ENCODE assay signal across 9 cellular contexts in the genomic region with DNA sequence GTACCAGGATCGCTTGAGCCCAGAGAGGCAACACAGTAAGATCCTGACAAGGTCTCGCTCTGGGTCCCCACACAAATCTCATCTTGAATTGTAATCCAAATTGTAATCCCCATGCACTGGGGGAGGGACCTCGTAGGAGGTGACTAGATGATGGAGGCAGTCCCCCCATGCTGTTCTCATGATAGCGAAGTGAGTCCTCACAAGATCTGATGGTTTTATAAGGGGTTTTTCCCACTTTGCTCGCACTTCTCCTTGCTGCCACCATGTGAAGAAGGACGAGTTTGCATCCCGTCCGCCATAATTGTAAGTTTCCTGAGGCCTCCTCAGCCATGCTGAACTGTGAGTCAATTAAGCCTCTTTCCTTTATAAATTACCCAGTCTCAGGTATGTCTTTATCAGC. TPM values are rescaled to one million over a fixed set of nuclear protein-coding genes. Genes with fewer than 3 reads are reported as not detected.
DNase-seq lines count a peak whose midpoint lies in the region; ATAC-seq and TF ChIP-seq lines count a peak whose summit lies in the region.
"Had no signal": no experiment of that assay in that cellular context is flagged by ENCODE, and none has a peak within 500 bp of the region (broad histone marks: within the 10 kb centered on the region; RNA-seq: fewer than 3 reads in every experiment).

No MANE protein-coding gene starts in this region.

- no peak for DNase-seq in natural killer cell treated with Interleukin-12 subunit alpha and Interleukin-12 subunit beta and Interleukin-15 and Interleukin-18, amount 100 ng/mL, for 72 hours (ENCODE audit: low spot score)
- DNase-seq in natural killer cell: no peak
- peak in 1 of 2 donors; percentile 47 for DNase-seq in stimulated activated naive CD8-positive, alpha-beta T cell treated with anti-CD3 and anti-CD28 coated beads, Interleukin-15, amount 100 ng/mL, for 72 hours
- no peak for DNase-seq in NCI-H1092 treated with DMSO at 0.1 percent for 48 hours (lab: John Stamatoyannopoulos, UW)
- DNase-seq in NCI-H2029 treated with DMSO at 0.1 percent for 48 hours (lab: John Stamatoyannopoulos, UW): no peak
- DNase-seq in NCI-H2196 treated with DMSO at 0.1 percent for 48 hours (lab: John Stamatoyannopoulos, UW; ENCODE audit: unreplicated experiment): no peak
- DNase-seq: activated gamma-delta T cell had no signal

- no peak for TF ChIP-seq CTCF in natural killer cell (IDR thresholded peaks at IDR 0.05)

- intact Hi-C loops in natural killer cell (cut with micrococcal nuclease): no loop called here

- peak overlapping the region; percentile 74 for H3K4me3 Mint-ChIP-seq in natural killer cell treated with Interleukin-12 subunit alpha and Interleukin-12 subunit beta and Interleukin-15 and Interleukin-18, amount 100 ng/mL, for 72 hours
- H3K4me3 Mint-ChIP-seq in natural killer cell: no peak overlapping the region
- H3K4me3 Mint-ChIP-seq in activated naive CD4-positive, alpha-beta T cell treated with anti-CD3 and anti-CD28 coated beads, Interleukin-2, amount 50 U/mL, for 24 hours: peak overlapping the region; percentile 57
- H3K4me3 Mint-ChIP-seq in stimulated activated naive CD8-positive, alpha-beta T cell treated with anti-CD3 and anti-CD28 coated beads, Interleukin-15, amount 100 ng/mL, for 72 hours: peak overlapping the region; percentile 19 to 65

- H3K27me3 Mint-ChIP-seq in natural killer cell treated with Interleukin-12 subunit alpha and Interleukin-12 subunit beta and Interleukin-15 and Interleukin-18, amount 100 ng/mL, for 72 hours: no peaks in the 10 kb centered on the region
- H3K27me3 Mint-ChIP-seq in natural killer cell (ENCODE audit: low read depth in 2 of 2): peaks cover 0 to 4% of the 10 kb centered on the region in 2 donors
- no peaks in the 10 kb centered on the region for H3K27me3 Mint-ChIP-seq in activated naive CD4-positive, alpha-beta T cell treated with anti-CD3 and anti-CD28 coated beads, Interleukin-2, amount 50 U/mL, for 24 hours
- H3K27me3 Mint-ChIP-seq in stimulated activated naive CD8-positive, alpha-beta T cell treated with anti-CD3 and anti-CD28 coated beads, Interleukin-15, amount 100 ng/mL, for 72 hours: no peaks in the 10 kb centered on the region

- peak; percentile 7 to 42 for ATAC-seq in natural killer cell treated with Interleukin-12 subunit alpha and Interleukin-12 subunit beta and Interleukin-15 and Interleukin-18, amount 100 ng/mL, for 72 hours
- ATAC-seq in natural killer cell (no peak), HG03159 (IDR thresholded peaks at IDR 0.05; ENCODE audit: unreplicated experiment) (peak; percentile 24)
- peak; percentile 25 for ATAC-seq in stimulated activated naive CD8-positive, alpha-beta T cell treated with anti-CD3 and anti-CD28 coated beads, Interleukin-15, amount 100 ng/mL, for 72 hours

- H3K4me1 Mint-ChIP-seq in natural killer cell treated with Interleukin-12 subunit alpha and Interleukin-12 subunit beta and Interleukin-15 and Interleukin-18, amount 100 ng/mL, for 72 hours (ENCODE audit: low read depth in 2 of 2): peaks cover 44 to 52% of the 10 kb centered on the region in 2 donors
- H3K4me1 Mint-ChIP-seq in natural killer cell: peaks cover 0 to 4% of the 10 kb centered on the region in 2 donors
- H3K4me1 Mint-ChIP-seq in activated naive CD4-positive, alpha-beta T cell treated with anti-CD3 and anti-CD28 coated beads, Interleukin-2, amount 50 U/mL, for 24 hours: peaks cover 56% of the 10 kb centered on the region
- peaks cover 66% of the 10 kb centered on the region for H3K4me1 Mint-ChIP-seq in stimulated activated naive CD8-positive, alpha-beta T cell treated with anti-CD3 and anti-CD28 coated beads, Interleukin-15, amount 100 ng/mL, for 72 hours

- no peaks in the 10 kb centered on the region for H3K36me3 Mint-ChIP-seq in natural killer cell treated with Interleukin-12 subunit alpha and Interleukin-12 subunit beta and Interleukin-15 and Interleukin-18, amount 100 ng/mL, for 72 hours
- no peaks in the 10 kb centered on the region for H3K36me3 Mint-ChIP-seq in natural killer cell
- peaks cover 5% of the 10 kb centered on the region for H3K36me3 Mint-ChIP-seq in activated naive CD4-positive, alpha-beta T cell treated with anti-CD3 and anti-CD28 coated beads, Interleukin-2, amount 50 U/mL, for 24 hours

- peak overlapping the region; percentile 88 to 91 for H3K27ac Mint-ChIP-seq in natural killer cell treated with Interleukin-12 subunit alpha and Interleukin-12 subunit beta and Interleukin-15 and Interleukin-18, amount 100 ng/mL, for 72 hours
- H3K27ac Mint-ChIP-seq in natural killer cell: no peak overlapping the region
- peak overlapping the region; percentile 90 for H3K27ac Mint-ChIP-seq in activated naive CD4-positive, alpha-beta T cell treated with anti-CD3 and anti-CD28 coated beads, Interleukin-2, amount 50 U/mL, for 24 hours
- H3K27ac Mint-ChIP-seq in stimulated activated naive CD8-positive, alpha-beta T cell treated with anti-CD3 and anti-CD28 coated beads, Interleukin-15, amount 100 ng/mL, for 72 hours: peak overlapping the region; percentile 75 to 93

- no peaks in the 10 kb centered on the region for H3K9me3 Mint-ChIP-seq in natural killer cell treated with Interleukin-12 subunit alpha and Interleukin-12 subunit beta and Interleukin-15 and Interleukin-18, amount 100 ng/mL, for 72 hours
- no peaks in the 10 kb centered on the region for H3K9me3 Mint-ChIP-seq in natural killer cell
- no peaks in the 10 kb centered on the region for H3K9me3 Mint-ChIP-seq in activated naive CD4-positive, alpha-beta T cell treated with anti-CD3 and anti-CD28 coated beads, Interleukin-2, amount 50 U/mL, for 24 hours
- peaks cover 0 to 4% of the 10 kb centered on the region in 2 donors for H3K9me3 Mint-ChIP-seq in stimulated activated naive CD8-positive, alpha-beta T cell treated with anti-CD3 and anti-CD28 coated beads, Interleukin-15, amount 100 ng/mL, for 72 hours

RNA-seq across cellular contexts. Expression of gene SERTAD2, which starts 46.0 kb away (rescaled TPM):
- 10 to 100 TPM; 15.6 to 23.9 TPM for total RNA-seq in natural killer cell treated with Interleukin-12 subunit alpha and Interleukin-12 subunit beta and Interleukin-15 and Interleukin-18, amount 100 ng/mL, for 72 hours
- 10 to 100 TPM; 45.6 to 71.2 (median 55.8) TPM for total RNA-seq in natural killer cell

Comparison
In these comparisons a context has a peak if more than half of its experiments do, and no peak if none do; other contexts are left out.
1. ATAC-seq: peak in natural killer cell treated with Interleukin-12 subunit alpha and Interleukin-12 subunit beta and Interleukin-15 and Interleukin-18, amount 100 ng/mL, for 72 hours (2 of 2), HG03159 (single experiment) and stimulated activated naive CD8-positive, alpha-beta T cell treated with anti-CD3 and anti-CD28 coated beads, Interleukin-15, amount 100 ng/mL, for 72 hours (single experiment); none in natural killer cell (0 of 3).
2. H3K27ac Mint-ChIP-seq: peak in natural killer cell treated with Interleukin-12 subunit alpha and Interleukin-12 subunit beta and Interleukin-15 and Interleukin-18, amount 100 ng/mL, for 72 hours (2 of 2), activated naive CD4-positive, alpha-beta T cell treated with anti-CD3 and anti-CD28 coated beads, Interleukin-2, amount 50 U/mL, for 24 hours (single experiment) and stimulated activated naive CD8-positive, alpha-beta T cell treated with anti-CD3 and anti-CD28 coated beads, Interleukin-15, amount 100 ng/mL, for 72 hours (2 of 2); none in natural killer cell (0 of 2).